2 cellular contexts compared by ENCODE assay signal in the genomic region with DNA sequence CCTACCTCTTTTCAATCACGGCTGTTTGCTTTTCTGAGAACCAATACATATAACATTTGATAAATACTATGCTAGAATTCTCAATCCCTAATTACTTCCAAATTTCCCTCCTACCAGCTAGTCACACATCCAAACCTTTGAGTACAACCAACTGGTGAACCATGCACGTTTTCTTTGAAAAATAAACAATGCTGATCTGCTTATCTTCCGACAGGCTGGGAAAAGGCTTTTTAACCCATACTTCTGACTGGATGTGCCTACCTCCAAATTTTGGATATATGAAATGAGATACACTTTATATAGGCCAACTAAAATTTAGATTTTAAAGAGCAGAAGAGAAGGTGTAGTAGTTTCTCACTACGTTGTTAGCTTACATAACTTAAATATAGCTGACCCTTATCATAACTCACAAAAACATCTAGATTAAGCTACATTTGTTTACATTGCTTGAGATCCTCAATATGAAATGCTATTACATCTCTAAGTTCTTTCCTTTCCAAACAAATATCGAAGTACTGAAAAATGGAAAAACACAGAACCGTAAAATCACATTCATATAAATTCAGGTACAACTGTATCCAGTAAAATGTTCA.
TF ChIP-seq lines count a peak whose summit lies in the region.

No MANE protein-coding gene starts in this region.

TF ChIP-seq in A549, 52 proteins besides CTCF, POLR2A, EP300 and RAD21:
- TF ChIP-seq, protein P1, sequence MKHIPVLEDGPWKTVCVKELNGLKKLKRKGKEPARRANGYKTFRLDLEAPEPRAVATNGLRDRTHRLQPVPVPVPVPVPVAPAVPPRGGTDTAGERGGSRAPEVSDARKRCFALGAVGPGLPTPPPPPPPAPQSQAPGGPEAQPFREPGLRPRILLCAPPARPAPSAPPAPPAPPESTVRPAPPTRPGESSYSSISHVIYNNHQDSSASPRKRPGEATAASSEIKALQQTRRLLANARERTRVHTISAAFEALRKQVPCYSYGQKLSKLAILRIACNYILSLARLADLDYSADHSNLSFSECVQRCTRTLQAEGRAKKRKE (CRISPR knock-in tag; IDR thresholded peaks at IDR 0.05; ENCODE audit: low read depth), result no peak
- TF ChIP-seq RFX5 (IDR thresholded peaks at IDR 0.05) (no peak), HOXB13 (CRISPR knock-in tag; IDR thresholded peaks at IDR 0.05; ENCODE audit: low read depth) (no peak), FOSL2 (IDR thresholded peaks at IDR 0.05) (no peak), FOSL2 (CRISPR knock-in tag; IDR thresholded peaks at IDR 0.05) (no peak), EHMT2 (IDR thresholded peaks at IDR 0.05; ENCODE audit: low read depth) (no peak), CBX2 (IDR thresholded peaks at IDR 0.05; ENCODE audit: borderline replicate concordance, low read depth) (no peak), NFE2L2 (conservative IDR thresholded peaks at IDR 0.05; ENCODE audit: low read length) (no peak)
- TF ChIP-seq, protein P2, sequence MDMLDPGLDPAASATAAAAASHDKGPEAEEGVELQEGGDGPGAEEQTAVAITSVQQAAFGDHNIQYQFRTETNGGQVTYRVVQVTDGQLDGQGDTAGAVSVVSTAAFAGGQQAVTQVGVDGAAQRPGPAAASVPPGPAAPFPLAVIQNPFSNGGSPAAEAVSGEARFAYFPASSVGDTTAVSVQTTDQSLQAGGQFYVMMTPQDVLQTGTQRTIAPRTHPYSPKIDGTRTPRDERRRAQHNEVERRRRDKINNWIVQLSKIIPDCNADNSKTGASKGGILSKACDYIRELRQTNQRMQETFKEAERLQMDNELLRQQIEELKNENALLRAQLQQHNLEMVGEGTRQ (IDR thresholded peaks at IDR 0.05), result no peak

TF ChIP-seq in HCT116, 20 proteins besides CTCF, POLR2A, EP300 and RAD21 (continued from another document):
- TF ChIP-seq, protein P3, sequence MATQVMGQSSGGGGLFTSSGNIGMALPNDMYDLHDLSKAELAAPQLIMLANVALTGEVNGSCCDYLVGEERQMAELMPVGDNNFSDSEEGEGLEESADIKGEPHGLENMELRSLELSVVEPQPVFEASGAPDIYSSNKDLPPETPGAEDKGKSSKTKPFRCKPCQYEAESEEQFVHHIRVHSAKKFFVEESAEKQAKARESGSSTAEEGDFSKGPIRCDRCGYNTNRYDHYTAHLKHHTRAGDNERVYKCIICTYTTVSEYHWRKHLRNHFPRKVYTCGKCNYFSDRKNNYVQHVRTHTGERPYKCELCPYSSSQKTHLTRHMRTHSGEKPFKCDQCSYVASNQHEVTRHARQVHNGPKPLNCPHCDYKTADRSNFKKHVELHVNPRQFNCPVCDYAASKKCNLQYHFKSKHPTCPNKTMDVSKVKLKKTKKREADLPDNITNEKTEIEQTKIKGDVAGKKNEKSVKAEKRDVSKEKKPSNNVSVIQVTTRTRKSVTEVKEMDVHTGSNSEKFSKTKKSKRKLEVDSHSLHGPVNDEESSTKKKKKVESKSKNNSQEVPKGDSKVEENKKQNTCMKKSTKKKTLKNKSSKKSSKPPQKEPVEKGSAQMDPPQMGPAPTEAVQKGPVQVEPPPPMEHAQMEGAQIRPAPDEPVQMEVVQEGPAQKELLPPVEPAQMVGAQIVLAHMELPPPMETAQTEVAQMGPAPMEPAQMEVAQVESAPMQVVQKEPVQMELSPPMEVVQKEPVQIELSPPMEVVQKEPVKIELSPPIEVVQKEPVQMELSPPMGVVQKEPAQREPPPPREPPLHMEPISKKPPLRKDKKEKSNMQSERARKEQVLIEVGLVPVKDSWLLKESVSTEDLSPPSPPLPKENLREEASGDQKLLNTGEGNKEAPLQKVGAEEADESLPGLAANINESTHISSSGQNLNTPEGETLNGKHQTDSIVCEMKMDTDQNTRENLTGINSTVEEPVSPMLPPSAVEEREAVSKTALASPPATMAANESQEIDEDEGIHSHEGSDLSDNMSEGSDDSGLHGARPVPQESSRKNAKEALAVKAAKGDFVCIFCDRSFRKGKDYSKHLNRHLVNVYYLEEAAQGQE (IDR thresholded peaks at IDR 0.05; ENCODE audit: low read depth), result no peak
- TF ChIP-seq POLR2AphosphoS5 (IDR thresholded peaks at IDR 0.05; ENCODE audit: low read depth, low read length) (no peak), SRF (IDR thresholded peaks at IDR 0.05; ENCODE audit: low read depth) (no peak), CEBPB (IDR thresholded peaks at IDR 0.05; ENCODE audit: low read depth) (no peak), SP1 (IDR thresholded peaks at IDR 0.05; ENCODE audit: low read depth) (no peak), ELF1 (IDR thresholded peaks at IDR 0.05; ENCODE audit: borderline replicate concordance, low read depth) (no peak), ZNF274 (IDR thresholded peaks at IDR 0.05; ENCODE audit: low read depth, low read length) (no peak), EGR1 (IDR thresholded peaks at IDR 0.05; ENCODE audit: low read depth) (no peak), EZH2phosphoT487 (IDR thresholded peaks at IDR 0.05; ENCODE audit: borderline replicate concordance) (no peak), SIN3A (IDR thresholded peaks at IDR 0.05; ENCODE audit: low read depth) (no peak), CBX3 (IDR thresholded peaks at IDR 0.05; ENCODE audit: low read depth) (no peak), JUND (IDR thresholded peaks at IDR 0.05) (no peak), ZFX (IDR thresholded peaks at IDR 0.05) (no peak), YY1 (IDR thresholded peaks at IDR 0.05; ENCODE audit: extremely low read depth, insufficient replicate concordance, low read depth, low read length) (no peak), TCF7L2 (IDR thresholded peaks at IDR 0.05; ENCODE audit: borderline replicate concordance, extremely low read depth, insufficient read depth, insufficient read length) (no peak)
- TF ChIP-seq, protein P4, sequence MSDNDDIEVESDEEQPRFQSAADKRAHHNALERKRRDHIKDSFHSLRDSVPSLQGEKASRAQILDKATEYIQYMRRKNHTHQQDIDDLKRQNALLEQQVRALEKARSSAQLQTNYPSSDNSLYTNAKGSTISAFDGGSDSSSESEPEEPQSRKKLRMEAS (IDR thresholded peaks at IDR 0.05), result no peak
- TF ChIP-seq, protein P5, sequence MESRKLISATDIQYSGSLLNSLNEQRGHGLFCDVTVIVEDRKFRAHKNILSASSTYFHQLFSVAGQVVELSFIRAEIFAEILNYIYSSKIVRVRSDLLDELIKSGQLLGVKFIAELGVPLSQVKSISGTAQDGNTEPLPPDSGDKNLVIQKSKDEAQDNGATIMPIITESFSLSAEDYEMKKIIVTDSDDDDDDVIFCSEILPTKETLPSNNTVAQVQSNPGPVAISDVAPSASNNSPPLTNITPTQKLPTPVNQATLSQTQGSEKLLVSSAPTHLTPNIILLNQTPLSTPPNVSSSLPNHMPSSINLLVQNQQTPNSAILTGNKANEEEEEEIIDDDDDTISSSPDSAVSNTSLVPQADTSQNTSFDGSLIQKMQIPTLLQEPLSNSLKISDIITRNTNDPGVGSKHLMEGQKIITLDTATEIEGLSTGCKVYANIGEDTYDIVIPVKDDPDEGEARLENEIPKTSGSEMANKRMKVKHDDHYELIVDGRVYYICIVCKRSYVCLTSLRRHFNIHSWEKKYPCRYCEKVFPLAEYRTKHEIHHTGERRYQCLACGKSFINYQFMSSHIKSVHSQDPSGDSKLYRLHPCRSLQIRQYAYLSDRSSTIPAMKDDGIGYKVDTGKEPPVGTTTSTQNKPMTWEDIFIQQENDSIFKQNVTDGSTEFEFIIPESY (IDR thresholded peaks at IDR 0.05; ENCODE audit: extremely low read depth, insufficient replicate concordance, low read length), result no peak
- TF ChIP-seq, protein P6, sequence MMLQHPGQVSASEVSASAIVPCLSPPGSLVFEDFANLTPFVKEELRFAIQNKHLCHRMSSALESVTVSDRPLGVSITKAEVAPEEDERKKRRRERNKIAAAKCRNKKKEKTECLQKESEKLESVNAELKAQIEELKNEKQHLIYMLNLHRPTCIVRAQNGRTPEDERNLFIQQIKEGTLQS (IDR thresholded peaks at IDR 0.05), result no peak
